In the genomic region with DNA sequence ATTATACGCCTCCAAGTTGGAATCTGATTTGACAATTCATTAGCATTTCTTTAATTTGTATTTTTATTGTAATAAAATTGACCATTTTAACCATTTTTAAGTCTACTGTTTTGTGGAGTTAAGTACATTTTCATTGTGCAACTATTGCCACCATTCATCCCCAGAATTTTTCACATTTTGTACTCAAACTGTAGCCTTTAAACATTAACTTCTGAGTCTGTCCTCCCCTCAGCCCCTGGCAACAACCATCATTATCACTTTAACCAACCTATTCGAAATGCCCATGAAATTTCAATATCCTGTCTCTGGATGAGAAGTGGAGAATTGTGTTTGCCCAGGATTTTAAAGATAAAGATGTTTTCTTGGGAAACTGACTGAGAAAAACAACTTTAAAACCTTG, we compare ENCODE assay signal across 27 cellular contexts.
"Had no signal": no experiment of that assay in that cellular context is flagged by ENCODE, and none has a peak within 500 bp of the region (broad histone marks: within the 10 kb centered on the region; RNA-seq: fewer than 3 reads in every experiment).

No MANE protein-coding gene starts in this region.

- H3K27me3 ChIP-seq: colonic mucosa, esophagus muscularis mucosa, foreskin keratinocyte, gastroesophageal sphincter, heart left ventricle, hepatocyte, ovary, stomach, tibial artery had no signal

- H3K9me3 ChIP-seq: colonic mucosa, esophagus muscularis mucosa, gastroesophageal sphincter, heart left ventricle, left ventricle myocardium inferior, lower lobe of right lung, ovary, stomach, tibial artery had no signal

- H3K4me1 ChIP-seq: colonic mucosa, esophagus muscularis mucosa, gastroesophageal sphincter, lower lobe of right lung, stomach, tibial artery had no signal

- H3K36me3 Mint-ChIP-seq: type B pancreatic cell had no signal

- H3K27ac Mint-ChIP-seq: dendritic cell treated with granulocyte-macrophage colony-stimulating factor and Interleukin-4, amounts not matched to agents 40 ng/mL and 50 ng/mL, for 4 days; endodermal cell; nephron progenitor cell had no signal

- H3K9me3 Mint-ChIP-seq: dendritic cell treated with granulocyte-macrophage colony-stimulating factor and Interleukin-4, amounts not matched to agents 40 ng/mL and 50 ng/mL, for 4 days; endodermal cell; naive thymus-derived CD8-positive, alpha-beta T cell; nephron progenitor cell; type B pancreatic cell had no signal

- H3K27me3 Mint-ChIP-seq: dendritic cell treated with granulocyte-macrophage colony-stimulating factor and Interleukin-4, amounts not matched to agents 40 ng/mL and 50 ng/mL, for 4 days; naive thymus-derived CD8-positive, alpha-beta T cell had no signal

- H3K4me3 Mint-ChIP-seq: dendritic cell treated with granulocyte-macrophage colony-stimulating factor and Interleukin-4, amounts not matched to agents 40 ng/mL and 50 ng/mL, for 4 days; endodermal cell; naive thymus-derived CD8-positive, alpha-beta T cell; nephron progenitor cell; type B pancreatic cell had no signal

- H3K27ac ChIP-seq: colonic mucosa, esophagus muscularis mucosa, foreskin keratinocyte, gastroesophageal sphincter, heart left ventricle, hepatocyte, left ventricle myocardium inferior, lower lobe of right lung, ovary, stomach, tibial artery had no signal

- H3K4me3 ChIP-seq: colonic mucosa, esophagus muscularis mucosa, gastroesophageal sphincter, heart left ventricle, hepatocyte, left ventricle myocardium inferior, lower lobe of right lung, ovary, smooth muscle cell, stomach, tibial artery had no signal

- H3K36me3 ChIP-seq: colonic mucosa, esophagus muscularis mucosa, gastroesophageal sphincter, heart left ventricle, left ventricle myocardium inferior, lower lobe of right lung, ovary, stomach, tibial artery had no signal

- DNase-seq: colonic mucosa; effector CD8-positive, alpha-beta T cell; endodermal cell; foreskin keratinocyte; heart left ventricle; kidney; left cardiac atrium; left ventricle myocardium inferior; lower lobe of right lung; naive thymus-derived CD8-positive, alpha-beta T cell; nephron progenitor cell; nucleus accumbens; ovary; stimulated activated CD4-positive, alpha-beta T cell treated with anti-CD3 and anti-CD28 coated beads, Interleukin-12 subunit alpha, Interleukin-12 subunit beta, amount 100 ng/mL, for 4 hours; stimulated activated CD4-positive, alpha-beta T cell treated with anti-CD3 and anti-CD28 coated beads, Interleukin-1b, Interleukin-23, amount 100 ng/mL, for 48 hours; stimulated activated CD4-positive, alpha-beta T cell treated with anti-CD3 and anti-CD28 coated beads, Interleukin-4, amount 100 ng/mL, for 1 hour; stimulated activated CD8-positive, alpha-beta memory T cell treated with anti-CD3 and anti-CD28 coated beads, Interleukin-4, amount 100 ng/mL, for 48 hours; stimulated activated naive CD4-positive, alpha-beta T cell treated with Interleukin-2 at 50 U/mL for 16 hours; stomach; tibial artery had no signal

- ATAC-seq: foreskin keratinocyte; gastroesophageal sphincter; heart left ventricle; left cardiac atrium; lower lobe of right lung; naive thymus-derived CD8-positive, alpha-beta T cell; sciatic nerve had no signal
